ENCODE assay signal across 24 cellular contexts in the genomic region with DNA sequence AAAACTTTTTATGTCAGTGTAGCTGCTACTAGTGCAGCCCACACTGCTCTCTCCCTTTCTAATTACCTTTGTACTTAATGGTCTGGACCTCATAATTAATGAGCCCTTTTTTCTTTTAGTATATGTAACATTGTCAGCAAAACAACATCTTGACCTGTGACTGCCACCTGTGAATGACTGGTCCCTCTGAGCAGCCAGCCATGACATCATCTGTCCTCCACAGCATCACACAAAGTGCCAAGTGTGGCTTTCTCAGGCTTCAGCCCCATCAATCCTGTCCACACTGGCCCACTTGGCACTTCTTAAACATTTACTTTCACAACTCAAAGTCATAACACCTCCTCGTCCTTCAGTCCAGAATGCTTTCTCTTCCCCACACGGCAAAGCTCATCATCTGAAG.
DNase-seq lines count a peak whose midpoint lies in the region; ATAC-seq and TF ChIP-seq lines count a peak whose summit lies in the region.
"Had no signal": no experiment of that assay in that cellular context is flagged by ENCODE, and none has a peak within 500 bp of the region (broad histone marks: within the 10 kb centered on the region; RNA-seq: fewer than 3 reads in every experiment).

No MANE protein-coding gene starts in this region.

- no peaks in the 10 kb centered on the region for H3K27me3 Mint-ChIP-seq in activated naive CD4-positive, alpha-beta T cell treated with anti-CD3 and anti-CD28 coated beads, Interleukin-2, amount 10 ng/mL, durations not matched to agents 7 days and 5 days
- H3K27me3 Mint-ChIP-seq in memory B cell, result no peaks in the 10 kb centered on the region
- H3K27me3 Mint-ChIP-seq: CD4-positive, CD25-positive, alpha-beta regulatory T cell had no signal

- no peak for TF ChIP-seq POLR2A in Peyer's patch (IDR thresholded peaks at IDR 0.05)

- no peaks in the 10 kb centered on the region for H3K9me3 ChIP-seq in Peyer's patch
- H3K9me3 ChIP-seq: BLaER1, SJCRH30 had no signal

- no peak for ATAC-seq in memory B cell (ENCODE audit: low read depth)
- ATAC-seq: Right ventricle myocardium inferior, SK-N-SH treated with all-trans-retinoic acid at 6 μM for 48 hours had no signal

- no peak for DNase-seq in activated naive CD4-positive, alpha-beta T cell treated with anti-CD3 and anti-CD28 coated beads, Interleukin-2, amount 10 ng/mL, durations not matched to agents 7 days and 5 days
- DNase-seq in activated naive CD4-positive, alpha-beta T cell treated with anti-CD3 and anti-CD28 coated beads, Interleukin-2, amount 50 U/mL, for 16 hours, result no peak
- DNase-seq in RPMI8226, result peak; percentile 90
- DNase-seq in memory B cell (ENCODE audit: low spot score in 2 of 2), result no peak
- no peak for DNase-seq in coronary artery (ENCODE audit: low spot score)
- no peak for DNase-seq in GM13977 (ENCODE audit: low spot score)
- no peak for DNase-seq in Peyer's patch
- DNase-seq in GM03348 (ENCODE audit: low spot score), result no peak
- DNase-seq: 8988T; ACHN; CD4-positive, CD25-positive, alpha-beta regulatory T cell; Kasumi-1; MV-4-11; NCI-H1105; NCI-H1436 treated with DMSO at 0.1 percent for 48 hours; NCI-H187 treated with DMSO at 0.1 percent for 48 hours; NCI-H2171 treated with DMSO at 0.1 percent for 48 hours; NCI-H345; NCI-H510A treated with DMSO at 0.1 percent for 48 hours; NCI-H748 treated with DMSO at 0.1 percent for 48 hours; SJCRH30 had no signal

- no peak overlapping the region for H3K27ac ChIP-seq in coronary artery
- H3K27ac ChIP-seq in Peyer's patch, result no peak overlapping the region
- H3K27ac ChIP-seq: BLaER1, SJCRH30 had no signal

- H3K27me3 ChIP-seq in Peyer's patch, result no peaks in the 10 kb centered on the region
- H3K27me3 ChIP-seq: BLaER1, SJCRH30 had no signal

- TF ChIP-seq CTCF in coronary artery (IDR thresholded peaks at IDR 0.05) (no peak), GM13977 (IDR thresholded peaks at IDR 0.05; ENCODE audit: extremely low read depth, insufficient read depth, missing control alignments) (no peak), Peyer's patch (IDR thresholded peaks at IDR 0.05) (no peak)

- H3K4me1 Mint-ChIP-seq in activated naive CD4-positive, alpha-beta T cell treated with anti-CD3 and anti-CD28 coated beads, Interleukin-2, amount 10 ng/mL, durations not matched to agents 7 days and 5 days, result peaks cover 3% of the 10 kb centered on the region
- peaks cover 8% of the 10 kb centered on the region for H3K4me1 Mint-ChIP-seq in memory B cell

- H3K4me3 Mint-ChIP-seq in activated naive CD4-positive, alpha-beta T cell treated with anti-CD3 and anti-CD28 coated beads, Interleukin-2, amount 10 ng/mL, durations not matched to agents 7 days and 5 days, result no peak overlapping the region
- no peak overlapping the region for H3K4me3 Mint-ChIP-seq in memory B cell
- H3K4me3 Mint-ChIP-seq: CD4-positive, CD25-positive, alpha-beta regulatory T cell had no signal

- no peaks in the 10 kb centered on the region for H3K36me3 Mint-ChIP-seq in activated naive CD4-positive, alpha-beta T cell treated with anti-CD3 and anti-CD28 coated beads, Interleukin-2, amount 10 ng/mL, durations not matched to agents 7 days and 5 days
- peaks cover 30% of the 10 kb centered on the region for H3K36me3 Mint-ChIP-seq in memory B cell

- H3K36me3 ChIP-seq in Peyer's patch, result peaks cover 0 to 12% (median 0%) of the 10 kb centered on the region in 3 donors
- H3K36me3 ChIP-seq: SJCRH30 had no signal

- no peaks in the 10 kb centered on the region for H3K9me3 Mint-ChIP-seq in activated naive CD4-positive, alpha-beta T cell treated with anti-CD3 and anti-CD28 coated beads, Interleukin-2, amount 10 ng/mL, durations not matched to agents 7 days and 5 days
- H3K9me3 Mint-ChIP-seq in memory B cell, result no peaks in the 10 kb centered on the region

- CTCF ChIA-PET in activated naive CD4-positive, alpha-beta T cell treated with anti-CD3 and anti-CD28 coated beads, Interleukin-2, amount 10 ng/mL, durations not matched to agents 7 days and 5 days (lab: Charles Lee), result no interaction called here

- no peaks in the 10 kb centered on the region for H3K4me1 ChIP-seq in Peyer's patch
- H3K4me1 ChIP-seq: BLaER1 had no signal

- H3K4me3 ChIP-seq in coronary artery, result no peak overlapping the region
- no peak overlapping the region for H3K4me3 ChIP-seq in Peyer's patch
- H3K4me3 ChIP-seq: BLaER1, SJCRH30 had no signal

- peak overlapping the region; percentile 39 for H3K27ac Mint-ChIP-seq in activated naive CD4-positive, alpha-beta T cell treated with anti-CD3 and anti-CD28 coated beads, Interleukin-2, amount 10 ng/mL, durations not matched to agents 7 days and 5 days
- H3K27ac Mint-ChIP-seq in memory B cell, result peak overlapping the region; percentile 8

- in situ Hi-C loops in GM13977 (cut with MboI; ENCODE audit: low pct_unique_long_range_greater_than_20kb, low sequenced_read_pairs, unreplicated experiment), result no loop called here
